ENCODE assay signal across 9 cellular contexts in genomic region chr11:69352715-69353325, GRCh38. TPM values are rescaled to one million over a fixed set of nuclear protein-coding genes. Genes with fewer than 3 reads are reported as not detected.
DNase-seq lines count a peak whose midpoint lies in the region; ATAC-seq and TF ChIP-seq lines count a peak whose summit lies in the region.
"Had no signal": no experiment of that assay in that cellular context is flagged by ENCODE, and none has a peak within 500 bp of the region (broad histone marks: within the 10 kb centered on the region; RNA-seq: fewer than 3 reads in every experiment).

No MANE protein-coding gene starts in this region.

- H3K27ac ChIP-seq in substantia nigra (ENCODE audit: low read depth, low read length, poor library complexity, severe bottlenecking), result no peak overlapping the region

- no peaks in the 10 kb centered on the region for H3K36me3 ChIP-seq in mucosa of descending colon (ENCODE audit: low read depth)

- H3K9me3 ChIP-seq in mucosa of descending colon, result no peaks in the 10 kb centered on the region

- DNase-seq in AG20443 (ENCODE audit: low spot score), result peak; percentile 76
- DNase-seq in NCI-H1105 treated with DMSO at 0.1 percent for 48 hours (lab: John Stamatoyannopoulos, UW), result peak; percentile 50
- DNase-seq in astrocyte of the hippocampus (ENCODE audit: low read depth, low spot score), result peak; percentile 60
- DNase-seq in mucosa of descending colon, result peak in 2 of 3 donors; percentile 34 to 37
- no peak for DNase-seq in substantia nigra (lab: John Stamatoyannopoulos, UW)
- no peak for DNase-seq in NCI-H345 treated with DMSO at 0.1 percent for 48 hours (lab: John Stamatoyannopoulos, UW; ENCODE audit: unreplicated experiment)
- DNase-seq in omental fat pad (ENCODE audit: low spot score), result no peak
- DNase-seq: activated B cell treated with CpG ODN at 0.5 μM for 24 hours had no signal

- no peaks in the 10 kb centered on the region for H3K4me1 ChIP-seq in mucosa of descending colon (ENCODE audit: low read depth)

- TF ChIP-seq CTCF in mucosa of descending colon (IDR thresholded peaks at IDR 0.05) (no peak), omental fat pad (IDR thresholded peaks at IDR 0.05) (no peak)

- intact Hi-C loops in mucosa of descending colon (cut with DNase I, micrococcal nuclease), result no loop called here

- peak; percentile 97 for ATAC-seq in mucosa of descending colon
- ATAC-seq in GM19395 (IDR thresholded peaks at IDR 0.05; ENCODE audit: unreplicated experiment), result no peak
- ATAC-seq in omental fat pad (ENCODE audit: low FRiP score), result no peak

- no peak overlapping the region for H3K4me3 ChIP-seq in mucosa of descending colon

RNA-seq across cellular contexts. Expression of gene MYEOV, which starts 58.9 kb away (rescaled TPM):
- total RNA-seq in mucosa of descending colon (1 to 10 TPM; 2.8 to 7.5 (median 6.2) TPM), omental fat pad (1 to 10 TPM in 1 of 4 donors, under 1 TPM in 3; 0.65 to 8.9 (median 0.83) TPM)

Comparison
In these comparisons a context has a peak if more than half of its experiments do, and no peak if none do; other contexts are left out.
1. DNase-seq: peak in AG20443 (single experiment), NCI-H1105 treated with DMSO at 0.1 percent for 48 hours (single experiment), astrocyte of the hippocampus (single experiment) and mucosa of descending colon (2 of 3); none in substantia nigra (0 of 49), NCI-H345 treated with DMSO at 0.1 percent for 48 hours (single experiment) and omental fat pad (single experiment).